8 cellular contexts compared by ENCODE assay signal in genomic region chr3:50237754-50238548, GRCh38. TPM values are rescaled to one million over a fixed set of nuclear protein-coding genes. Genes with fewer than 3 reads are reported as not detected.
DNase-seq lines count a peak whose midpoint lies in the region; ATAC-seq and TF ChIP-seq lines count a peak whose summit lies in the region.

No MANE protein-coding gene starts in this region.

- peak; percentile 31 for ATAC-seq in HG02852 (IDR thresholded peaks at IDR 0.05; ENCODE audit: unreplicated experiment)
- ATAC-seq in GM19328 (IDR thresholded peaks at IDR 0.05; ENCODE audit: unreplicated experiment), result no peak

- H3K4me3 ChIP-seq in GM12875 (ENCODE audit: low read depth, low read length), result peak overlapping the region; percentile 89

- peak; percentile 83 for DNase-seq in NOMO-1 treated with dmso at 0.1 percent for 144 hours (lab: John Stamatoyannopoulos, UW; ENCODE audit: unreplicated experiment)
- DNase-seq in activated CD8-positive, alpha-beta memory T cell treated with anti-CD3 and anti-CD28 coated beads, Interleukin-2, amount 50 U/mL, for 4 hours, result peak; percentile 82
- peak; percentile 80 for DNase-seq in epidermal melanocyte (ENCODE audit: insufficient read length, low spot score)
- peak; percentile 87 for DNase-seq in mucosa of gallbladder (ENCODE audit: low spot score)
- DNase-seq in stimulated activated CD8-positive, alpha-beta memory T cell treated with anti-CD3 and anti-CD28 coated beads, Interleukin-4, amount 100 ng/mL, for 24 hours (ENCODE audit: low read depth), result peak; percentile 84

- TF ChIP-seq CTCF in GM12875 (IDR thresholded peaks at IDR 0.05; ENCODE audit: borderline replicate concordance, insufficient read depth, low read depth, low read length), result no peak

RNA-seq across cellular contexts. Expression of gene GNAI2, which starts 1.9 kb away (rescaled TPM):
- total RNA-seq in mucosa of gallbladder, result 261 TPM

RNA-seq across cellular contexts. Expression of gene SEMA3B, which starts 31.0 kb away (rescaled TPM):
- 87.0 TPM for total RNA-seq in mucosa of gallbladder

RNA-seq across cellular contexts. Expression of gene SLC38A3, which starts 32.9 kb away (rescaled TPM):
- total RNA-seq in mucosa of gallbladder, result 2.2 TPM

RNA-seq across cellular contexts. Expression of gene LSMEM2, which starts 40.9 kb away (rescaled TPM):
- 0.95 TPM for total RNA-seq in mucosa of gallbladder

RNA-seq across cellular contexts. Expression of gene GNAT1, which starts 46.5 kb away (rescaled TPM):
- not detected for total RNA-seq in mucosa of gallbladder
